10 cellular contexts compared by ENCODE assay signal in genomic region chr14:93059917-93060545, GRCh38. TPM values are rescaled to one million over a fixed set of nuclear protein-coding genes. Genes with fewer than 3 reads are reported as not detected.
DNase-seq lines count a peak whose midpoint lies in the region; ATAC-seq and TF ChIP-seq lines count a peak whose summit lies in the region.
"Had no signal": no experiment of that assay in that cellular context is flagged by ENCODE, and none has a peak within 500 bp of the region (broad histone marks: within the 10 kb centered on the region; RNA-seq: fewer than 3 reads in every experiment).

No MANE protein-coding gene starts in this region.

- H3K9me3 ChIP-seq in upper lobe of right lung = no peaks in the 10 kb centered on the region
- H3K9me3 ChIP-seq: right lobe of liver had no signal

- H3K27ac ChIP-seq in layer of hippocampus (ENCODE audit: low read depth, low read length) (peak overlapping the region; percentile 40), upper lobe of right lung (no peak overlapping the region)
- H3K27ac ChIP-seq: right lobe of liver had no signal

- peaks cover 3% of the 10 kb centered on the region; the same call in 1 of the 2 replicates for H3K36me3 Mint-ChIP-seq in WTC11
- no peaks in the 10 kb centered on the region for H3K36me3 Mint-ChIP-seq in glutamatergic neuron (ENCODE audit: unreplicated experiment)

- POLR2A ChIA-PET in WTC11 (lab: Charles Lee) = interaction anchor here (1.0 kb wide), 1 partner anchor 9 kb away, joined by 3 read pairs; no protein-coding TSS in a partner anchor

- DNase-seq in activated gamma-delta T cell treated with Interleukin-2 at 50 U/mL for 16 hours = peak; percentile 39
- DNase-seq in activated gamma-delta T cell (lab: John Stamatoyannopoulos, UW) = no peak
- DNase-seq in WTC11 (ENCODE audit: low spot score) = peak; percentile 42
- DNase-seq in upper lobe of right lung = no peak
- DNase-seq in glutamatergic neuron = no peak
- DNase-seq in CD1c-positive myeloid dendritic cell (ENCODE audit: extremely low spot score) = no peak
- DNase-seq: PC-3, right lobe of liver had no signal

- H3K27me3 Mint-ChIP-seq in WTC11 (ENCODE audit: low read depth) = no peaks in the 10 kb centered on the region
- H3K27me3 Mint-ChIP-seq in glutamatergic neuron (ENCODE audit: unreplicated experiment) = peaks cover 12% of the 10 kb centered on the region

- H3K27me3 ChIP-seq in layer of hippocampus (ENCODE audit: control insufficient read depth, insufficient read depth, low read length) (no peaks in the 10 kb centered on the region), upper lobe of right lung (no peaks in the 10 kb centered on the region)
- H3K27me3 ChIP-seq: right lobe of liver had no signal

- TF ChIP-seq CTCF in WTC11 (IDR thresholded peaks at IDR 0.05) = no peak
- no peak for TF ChIP-seq CTCF in upper lobe of right lung (IDR thresholded peaks at IDR 0.05)
- no peak for TF ChIP-seq CTCF in glutamatergic neuron (IDR thresholded peaks at IDR 0.05; ENCODE audit: partially characterized antibody, unreplicated experiment)

- ATAC-seq in WTC11 (peak; percentile 63), upper lobe of right lung (peak; percentile 18), HG03095 (IDR thresholded peaks at IDR 0.05; ENCODE audit: unreplicated experiment) (no peak)
- ATAC-seq: PC-3 had no signal

- intact Hi-C loops in upper lobe of right lung (cut with DNase I) = no loop called here

- CTCF ChIA-PET in WTC11 (lab: Charles Lee) = interaction anchor here (0.8 to 3.2 kb wide), 7 partner anchors 23 to 101 kb away, joined by 3 to 17 read pairs (median 4); no protein-coding TSS in a partner anchor

- H3K27ac Mint-ChIP-seq in WTC11 = peak overlapping the region; percentile 90
- no peak overlapping the region for H3K27ac Mint-ChIP-seq in glutamatergic neuron (ENCODE audit: unreplicated experiment)

- no peak overlapping the region for H3K4me3 ChIP-seq in upper lobe of right lung
- H3K4me3 ChIP-seq: right lobe of liver had no signal

- no peaks in the 10 kb centered on the region for H3K36me3 ChIP-seq in upper lobe of right lung
- H3K36me3 ChIP-seq: right lobe of liver had no signal

- no peak overlapping the region for H3K4me3 Mint-ChIP-seq in WTC11
- H3K4me3 Mint-ChIP-seq in glutamatergic neuron (ENCODE audit: unreplicated experiment) = no peak overlapping the region

- H3K4me1 Mint-ChIP-seq in WTC11 (peaks cover 63% of the 10 kb centered on the region), glutamatergic neuron (ENCODE audit: low read depth, unreplicated experiment) (peaks cover 20% of the 10 kb centered on the region)

- no peaks in the 10 kb centered on the region for H3K9me3 Mint-ChIP-seq in WTC11
- peaks cover 4% of the 10 kb centered on the region for H3K9me3 Mint-ChIP-seq in glutamatergic neuron (ENCODE audit: unreplicated experiment)

- H3K4me1 ChIP-seq in upper lobe of right lung = peaks cover under 1% of the 10 kb centered on the region

TF ChIP-seq in WTC11, 78 proteins besides CTCF, POLR2A, EP300 and RAD21:
- TF ChIP-seq ZNF121 (CRISPR knock-in tag; IDR thresholded peaks at IDR 0.05) = peak; percentile 17; the same call in 1 of the 2 replicates
- no peak for TF ChIP-seq NR1H2 (CRISPR knock-in tag; IDR thresholded peaks at IDR 0.05)
- no peak for TF ChIP-seq E2F4 (CRISPR knock-in tag; IDR thresholded peaks at IDR 0.05; ENCODE audit: borderline replicate concordance, low read depth)
- TF ChIP-seq ZNF281 (CRISPR knock-in tag; IDR thresholded peaks at IDR 0.05) = no peak
- TF ChIP-seq GABPB1 (CRISPR knock-in tag; IDR thresholded peaks at IDR 0.05) = no peak
- peak; percentile 58; the same call in 1 of the 2 replicates for TF ChIP-seq RELA (CRISPR knock-in tag; IDR thresholded peaks at IDR 0.05; ENCODE audit: borderline replicate concordance)
- TF ChIP-seq ESRRA (CRISPR knock-in tag; IDR thresholded peaks at IDR 0.05; ENCODE audit: borderline replicate concordance) = 0 out of 2 replicates have a peak, but pooled peaks have one; percentile 43
- no peak for TF ChIP-seq ETV6 (CRISPR knock-in tag; IDR thresholded peaks at IDR 0.05)

RNA-seq across cellular contexts. Expression of gene ITPK1, which starts 55.7 kb away (rescaled TPM):
- 116 to 144 TPM (median 121 TPM) in 3 replicates for total RNA-seq in WTC11 (2021)
- total RNA-seq in upper lobe of right lung = 96.9 TPM
- total RNA-seq in glutamatergic neuron (ENCODE audit: unreplicated experiment) = 132 TPM

Comparison
In these comparisons a context has a peak if more than half of its experiments do, and no peak if none do; other contexts are left out.
1. DNase-seq: peak in activated gamma-delta T cell treated with Interleukin-2 at 50 U/mL for 16 hours (single experiment) and WTC11 (single experiment); none in activated gamma-delta T cell (single experiment), upper lobe of right lung (single experiment), glutamatergic neuron (single experiment) and CD1c-positive myeloid dendritic cell (single experiment).